In the genomic region with DNA sequence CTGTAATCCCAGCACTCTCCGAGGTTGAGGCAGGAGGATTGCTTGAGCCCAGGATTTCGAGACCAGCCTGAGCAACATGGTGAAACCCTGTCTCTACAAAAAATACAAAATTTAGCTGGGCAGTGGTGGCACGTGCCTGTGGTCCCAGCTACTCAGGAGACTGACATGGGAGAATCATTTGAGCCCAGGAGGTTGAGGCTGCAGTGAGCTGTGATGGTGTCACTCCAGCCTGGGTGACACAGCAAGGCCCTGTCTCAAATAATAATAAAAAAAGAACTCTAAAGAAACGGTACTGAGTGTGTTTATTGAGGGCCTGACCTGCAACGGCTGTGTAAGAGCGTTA, we compare ENCODE assay signal across 13 cellular contexts.
"Had no signal": no experiment of that assay in that cellular context is flagged by ENCODE, and none has a peak within 500 bp of the region (broad histone marks: within the 10 kb centered on the region; RNA-seq: fewer than 3 reads in every experiment).

No MANE protein-coding gene starts in this region.

- DNase-seq: activated CD4-positive, CD25-positive, alpha-beta regulatory T cell treated with anti-CD3 and anti-CD28 coated beads, Interleukin-2, amount 50 U/mL, for 72 hours; activated naive CD4-positive, alpha-beta T cell; activated T-cell treated with anti-CD3 and anti-CD28 coated beads for 4 hours; left ventricle myocardium inferior; natural killer cell; sigmoid colon; stimulated activated CD4-positive, alpha-beta T cell treated with anti-CD3 and anti-CD28 coated beads, Interleukin-2, amount 100 ng/mL, for 24 hours; stomach; T-helper 1 cell; T1000; testis had no signal

- H3K36me3 ChIP-seq: uterus had no signal

- H3K9me3 ChIP-seq: left ventricle myocardium inferior, psoas muscle, sigmoid colon, stomach, testis, uterus had no signal

- H3K27ac ChIP-seq: psoas muscle, testis, uterus had no signal

- H3K27me3 ChIP-seq: sigmoid colon, stomach, testis, uterus had no signal

- H3K4me1 ChIP-seq: psoas muscle, uterus had no signal

- H3K4me3 ChIP-seq: left ventricle myocardium inferior, psoas muscle, sigmoid colon, stomach, testis, uterus had no signal
